ENCODE assay signal across 31 cellular contexts in the genomic region with DNA sequence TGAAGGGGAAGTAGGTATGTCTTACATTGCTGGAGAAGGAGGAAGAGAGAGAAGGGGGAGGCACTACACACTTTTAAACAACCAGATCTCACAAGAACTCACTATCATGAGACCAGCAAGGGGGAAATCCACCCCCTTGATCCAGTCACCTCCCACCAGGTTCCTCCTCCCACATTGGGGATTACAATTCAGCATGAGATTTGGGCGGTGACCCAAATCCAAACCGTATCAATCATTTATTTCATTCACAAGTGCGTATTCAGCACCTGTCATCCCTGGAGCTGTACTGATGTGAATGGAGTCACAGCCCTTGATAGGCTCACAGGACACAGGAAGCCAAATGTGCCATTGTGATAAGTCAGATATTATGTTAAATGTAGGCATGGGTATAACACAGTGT.
"Had no signal": no experiment of that assay in that cellular context is flagged by ENCODE, and none has a peak within 500 bp of the region (broad histone marks: within the 10 kb centered on the region; RNA-seq: fewer than 3 reads in every experiment).

No MANE protein-coding gene starts in this region.

- H3K4me3 ChIP-seq: adrenal gland, body of pancreas, breast epithelium, K562 had no signal

- H3K27ac Mint-ChIP-seq: activated B cell treated with CpG ODN at 0.5 μM for 24 hours; activated CD4-positive, alpha-beta memory T cell treated with anti-CD3 and anti-CD28 coated beads for 36 hours; activated naive CD4-positive, alpha-beta T cell treated with anti-CD3 and anti-CD28 coated beads for 36 hours; activated naive CD4-positive, alpha-beta T cell treated with anti-CD3 and anti-CD28 coated beads, Interleukin-2, amount 50 U/mL, for 72 hours; activated T-helper 1 cell treated with anti-CD3 and anti-CD28 coated beads, Interleukin-12 subunit alpha, Interleukin-12 subunit beta, Interleukin-2, Interleukin-4 antibody, amounts not matched to agents 30 ng/mL and 10 ng/mL and 1 ng/mL, durations not matched to agents 14 hours and 24 hours and 36 hours had no signal

- H3K9me3 Mint-ChIP-seq: activated T-helper 1 cell treated with anti-CD3 and anti-CD28 coated beads, Interleukin-12 subunit alpha, Interleukin-12 subunit beta, Interleukin-2, Interleukin-4 antibody, amounts not matched to agents 30 ng/mL and 10 ng/mL and 1 ng/mL, durations not matched to agents 14 hours and 24 hours and 36 hours had no signal

- H3K4me1 ChIP-seq: adrenal gland, body of pancreas, breast epithelium had no signal

- H3K9me3 ChIP-seq: adrenal gland, body of pancreas had no signal

- H3K27me3 ChIP-seq: adrenal gland, body of pancreas, breast epithelium had no signal

- H3K27me3 Mint-ChIP-seq: activated CD4-positive, alpha-beta memory T cell treated with anti-CD3 and anti-CD28 coated beads for 36 hours had no signal

- H3K36me3 Mint-ChIP-seq: activated CD4-positive, alpha-beta memory T cell treated with anti-CD3 and anti-CD28 coated beads for 36 hours; activated naive CD4-positive, alpha-beta T cell treated with anti-CD3 and anti-CD28 coated beads, Interleukin-2, amount 50 U/mL, for 72 hours had no signal

- DNase-seq: activated B cell treated with CpG ODN at 0.5 μM for 24 hours; activated CD4-positive, alpha-beta memory T cell treated with anti-CD3 and anti-CD28 coated beads for 36 hours; activated CD4-positive, alpha-beta T cell treated with anti-CD3 and anti-CD28 coated beads for 4 hours; activated CD4-positive, alpha-beta T cell treated with anti-CD3 and anti-CD28 coated beads, Interleukin-2, amount 50 U/mL, for 1 hour; activated CD4-positive, CD25-positive, alpha-beta regulatory T cell treated with anti-CD3 and anti-CD28 coated beads, Interleukin-2, amount 50 U/mL, for 72 hours; activated CD8-positive, alpha-beta memory T cell treated with anti-CD3 and anti-CD28 coated beads, Interleukin-2, amount 50 U/mL, for 4 hours; activated gamma-delta T cell treated with Interleukin-2 at 50 U/mL for 16 hours; activated naive CD4-positive, alpha-beta T cell treated with anti-CD3 and anti-CD28 coated beads for 36 hours; activated T-cell treated with anti-CD3 and anti-CD28 coated beads for 4 hours; activated T-cell treated with anti-CD3 and anti-CD28 coated beads, Interleukin-2, amount 50 U/mL, for 4 hours; adrenal gland; body of pancreas; NCI-H1092 treated with DMSO at 0.1 percent for 48 hours; NCI-H1417; NCI-H146; NCI-H187; NCI-H2029 treated with DMSO at 0.1 percent for 48 hours; NCI-H345; NCI-H524 treated with DMSO at 0.1 percent for 48 hours; NCI-H748 treated with DMSO at 0.1 percent for 48 hours; OCI-M1; Right ventricle myocardium superior; SW 1271; T-helper 1 cell; T-helper 2 cell; T-helper 9 cell had no signal

- ATAC-seq: activated naive CD4-positive, alpha-beta T cell treated with anti-CD3 and anti-CD28 coated beads, Interleukin-2, amount 50 U/mL, for 72 hours; activated T-cell treated with anti-CD3 and anti-CD28 coated beads, Interleukin-2, amount 50 U/mL, for 4 hours; body of pancreas; K562 had no signal

- H3K4me1 Mint-ChIP-seq: activated B cell treated with CpG ODN at 0.5 μM for 24 hours had no signal

- H3K36me3 ChIP-seq: adrenal gland, breast epithelium had no signal

- H3K27ac ChIP-seq: adrenal gland, body of pancreas, breast epithelium, VCaP had no signal

- H3K4me3 Mint-ChIP-seq: activated B cell treated with CpG ODN at 0.5 μM for 24 hours; activated CD4-positive, alpha-beta memory T cell treated with anti-CD3 and anti-CD28 coated beads for 36 hours; activated naive CD4-positive, alpha-beta T cell treated with anti-CD3 and anti-CD28 coated beads for 36 hours; activated T-cell treated with anti-CD3 and anti-CD28 coated beads, Interleukin-2, amount 50 U/mL, for 4 hours; activated T-helper 1 cell treated with anti-CD3 and anti-CD28 coated beads, Interleukin-12 subunit alpha, Interleukin-12 subunit beta, Interleukin-2, Interleukin-4 antibody, amounts not matched to agents 30 ng/mL and 10 ng/mL and 1 ng/mL, durations not matched to agents 14 hours and 24 hours and 36 hours had no signal
